ENCODE assay signal across 1 cellular context in the genomic region with DNA sequence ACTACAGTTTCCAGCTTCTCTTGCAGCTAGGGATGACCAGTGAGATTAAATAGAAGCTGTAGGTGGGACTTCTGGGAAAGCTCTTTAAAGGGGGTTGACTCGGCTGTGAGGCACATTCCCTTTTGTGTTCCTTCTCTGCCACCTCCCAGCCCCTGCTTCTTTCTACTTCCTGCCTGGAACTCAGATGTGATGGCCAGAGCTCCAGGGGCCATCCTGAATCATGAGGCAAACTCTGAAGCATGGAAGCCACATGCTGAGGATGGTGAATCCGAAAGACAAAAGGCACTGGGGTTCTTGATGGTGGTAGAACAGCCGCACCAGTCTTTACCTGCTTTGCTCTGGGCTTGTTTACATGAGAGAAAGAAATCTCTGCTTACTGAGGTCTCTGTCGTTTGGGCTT.
A peak's percentile ranks its signal among the peaks of the same experiment; 100 is the strongest.
TF ChIP-seq lines count a peak whose summit lies in the region.

No MANE protein-coding gene starts in this region.

TF ChIP-seq in H1, 55 proteins besides CTCF, POLR2A, EP300 and RAD21:
- TF ChIP-seq KDM1A (IDR thresholded peaks at IDR 0.05; ENCODE audit: borderline replicate concordance, low read length) (peak; percentile 100), CHD2 (IDR thresholded peaks at IDR 0.05; ENCODE audit: low read length) (no peak), SUZ12 (IDR thresholded peaks at IDR 0.05; ENCODE audit: low read length) (no peak), CTBP2 (IDR thresholded peaks at IDR 0.05; ENCODE audit: borderline replicate concordance, insufficient read depth, insufficient read length, low read length) (peak; percentile 59), SIX5 (IDR thresholded peaks at IDR 0.05; ENCODE audit: low read depth, low read length) (no peak), BCL11A (IDR thresholded peaks at IDR 0.05; ENCODE audit: low read depth in 2 of 2, low read length in 2 of 2) (no peak), TCF12 (IDR thresholded peaks at IDR 0.05; ENCODE audit: low read depth, low read length) (0 out of 2 replicates have a peak, but pooled peaks have one; percentile 25), YY1 (IDR thresholded peaks at IDR 0.05; ENCODE audit: low read depth, low read length) (peak; percentile 66; the same call in 1 of the 2 replicates), SIRT6 (IDR thresholded peaks at IDR 0.05; ENCODE audit: low read length) (no peak), POU5F1 (IDR thresholded peaks at IDR 0.05; ENCODE audit: low read depth, low read length) (0 out of 2 replicates have a peak, but pooled peaks have one; percentile 3), NANOG (IDR thresholded peaks at IDR 0.05; ENCODE audit: insufficient read depth, low read depth, low read length, poor library complexity, severe bottlenecking) (peak; percentile 51), HDAC2 (IDR thresholded peaks at IDR 0.05; ENCODE audit: borderline replicate concordance in 1 of 2, low read depth in 2 of 2, low read length in 2 of 2) (peak in 1 of 2 experiments; percentile 99; a peak in 2 of 4 replicates)
- TF ChIP-seq, protein P1, sequence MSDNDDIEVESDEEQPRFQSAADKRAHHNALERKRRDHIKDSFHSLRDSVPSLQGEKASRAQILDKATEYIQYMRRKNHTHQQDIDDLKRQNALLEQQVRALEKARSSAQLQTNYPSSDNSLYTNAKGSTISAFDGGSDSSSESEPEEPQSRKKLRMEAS (IDR thresholded peaks at IDR 0.05): peak; percentile 88
- TF ChIP-seq, protein P2, sequence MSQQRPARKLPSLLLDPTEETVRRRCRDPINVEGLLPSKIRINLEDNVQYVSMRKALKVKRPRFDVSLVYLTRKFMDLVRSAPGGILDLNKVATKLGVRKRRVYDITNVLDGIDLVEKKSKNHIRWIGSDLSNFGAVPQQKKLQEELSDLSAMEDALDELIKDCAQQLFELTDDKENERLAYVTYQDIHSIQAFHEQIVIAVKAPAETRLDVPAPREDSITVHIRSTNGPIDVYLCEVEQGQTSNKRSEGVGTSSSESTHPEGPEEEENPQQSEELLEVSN (IDR thresholded peaks at IDR 0.05): peak; percentile 20; the same call in 1 of the 2 replicates
